Comparison of ENCODE assay signal across 8 cellular contexts in genomic region chr12:68745904-68746571, GRCh38. TPM values are rescaled to one million over a fixed set of nuclear protein-coding genes. Genes with fewer than 3 reads are reported as not detected.
DNase-seq lines count a peak whose midpoint lies in the region; ATAC-seq and TF ChIP-seq lines count a peak whose summit lies in the region.

TSS of gene SLC35E3 (plus strand) at chr12:68746176. CDS start at chr12:68746378, 202 bp downstream.

- H3K27me3 Mint-ChIP-seq in Caco-2 (ENCODE audit: insufficient read depth, unreplicated experiment) (no peaks in the 10 kb centered on the region), endothelial cell (ENCODE audit: unreplicated experiment) (peaks cover 7% of the 10 kb centered on the region), mesothelial cell of epicardium (ENCODE audit: low read depth) (no peaks in the 10 kb centered on the region)

- H3K4me3 ChIP-seq in Caco-2 (ENCODE audit: low read depth, low read length) = peak within 1 kb of the TSS; percentile 65

- peak within 1 kb of the TSS; percentile 88 for H3K27ac Mint-ChIP-seq in Caco-2 (ENCODE audit: unreplicated experiment)
- peak within 1 kb of the TSS; percentile 1 for H3K27ac Mint-ChIP-seq in endothelial cell (ENCODE audit: unreplicated experiment)
- peak within 1 kb of the TSS; percentile 91 for H3K27ac Mint-ChIP-seq in mesothelial cell of epicardium

- CTCF ChIA-PET in Caco-2 (lab: Charles Lee) = interaction anchor here (0.6 to 1.3 kb wide), 2 partner anchors 34 to 62 kb away, joined by 7 read pairs; partner anchors contain the start of gene MDM2

- TF ChIP-seq CTCF in Caco-2 (IDR thresholded peaks at IDR 0.05; ENCODE audit: insufficient read depth in 1 of 2, low read depth in 1 of 2, low read length in 1 of 2, severe bottlenecking in 1 of 2, unreplicated experiment in 1 of 2) (no peak), endothelial cell (IDR thresholded peaks at IDR 0.05; ENCODE audit: unreplicated experiment) (no peak), mesothelial cell of epicardium (IDR thresholded peaks at IDR 0.05; ENCODE audit: unreplicated experiment) (no peak)

- H3K4me1 Mint-ChIP-seq in Caco-2 (ENCODE audit: low read depth, unreplicated experiment) (peaks cover 6% of the 10 kb centered on the region), endothelial cell (ENCODE audit: unreplicated experiment) (peaks cover 11% of the 10 kb centered on the region), mesothelial cell of epicardium (peaks cover 19% of the 10 kb centered on the region)

- H3K9me3 ChIP-seq in Caco-2 = no peaks in the 10 kb centered on the region

- no peaks in the 10 kb centered on the region; the same call in 1 of the 2 replicates for H3K4me1 ChIP-seq in Caco-2

- H3K4me3 Mint-ChIP-seq in Caco-2 (ENCODE audit: unreplicated experiment) (peak within 1 kb of the TSS; percentile 92), endothelial cell (ENCODE audit: unreplicated experiment) (peak within 1 kb of the TSS; percentile 97), mesothelial cell of epicardium (peak within 1 kb of the TSS; percentile 93)

- DNase-seq in Caco-2 (peak; percentile 94), HUDEP-2 (lab: John Stamatoyannopoulos, UW; ENCODE audit: unreplicated experiment in 76 of 76) (peak in 75 of 76 experiments; percentile 63 to 95 (median 90)), NOMO-1 treated with dmso at 0.1 percent for 144 hours (lab: John Stamatoyannopoulos, UW; ENCODE audit: unreplicated experiment) (peak; percentile 95), endothelial cell (ENCODE audit: low spot score) (peak; percentile 87), mesothelial cell of epicardium (ENCODE audit: low spot score in 2 of 2, unreplicated experiment in 2 of 2) (peak; percentile 83 to 88)
- DNase-seq in activated CD8-positive, alpha-beta memory T cell treated with anti-CD3 and anti-CD28 coated beads, Interleukin-2, amount 50 U/mL, for 24 hours (ENCODE audit: extremely low read depth) = peak; percentile 74
- DNase-seq in stimulated activated CD8-positive, alpha-beta memory T cell treated with anti-CD3 and anti-CD28 coated beads, Interleukin-15, amount 100 ng/mL, for 4 hours (ENCODE audit: low read depth in 2 of 2) = peak; percentile 77 to 79

- intact Hi-C loops in Caco-2 (cut with micrococcal nuclease; ENCODE audit: unreplicated experiment) = loop anchor here (1.0 kb wide), 1 partner anchor 62 kb away; the partner anchor contains the start of gene MDM2

- H3K36me3 Mint-ChIP-seq in Caco-2 (ENCODE audit: insufficient read depth, unreplicated experiment) = peaks cover 32% of the 10 kb centered on the region
- peaks cover 9% of the 10 kb centered on the region for H3K36me3 Mint-ChIP-seq in endothelial cell (ENCODE audit: low read depth, unreplicated experiment)
- H3K36me3 Mint-ChIP-seq in mesothelial cell of epicardium = peaks cover 8% of the 10 kb centered on the region

- POLR2A ChIA-PET in Caco-2 (lab: Charles Lee) = interaction anchor here (1.4 to 1.6 kb wide), 2 partner anchors 61 to 63 kb away, joined by 5 to 8 read pairs; partner anchors contain the start of gene MDM2

- H3K9me3 Mint-ChIP-seq in Caco-2 (ENCODE audit: unreplicated experiment) = no peaks in the 10 kb centered on the region
- H3K9me3 Mint-ChIP-seq in endothelial cell (ENCODE audit: unreplicated experiment) = no peaks in the 10 kb centered on the region
- H3K9me3 Mint-ChIP-seq in mesothelial cell of epicardium = no peaks in the 10 kb centered on the region

- ATAC-seq in GM21381 (IDR thresholded peaks at IDR 0.05; ENCODE audit: unreplicated experiment) = peak; percentile 96

- no peaks in the 10 kb centered on the region for H3K36me3 ChIP-seq in Caco-2 (ENCODE audit: control insufficient read depth, insufficient read depth, low read length)

- H3K27me3 ChIP-seq in Caco-2 (replicated peaks; ENCODE audit: control insufficient read depth, insufficient read depth, low read length) = no peaks in the 10 kb centered on the region

- TSS peak; percentile 50 for BruUV-seq in Caco-2 (replicated peaks; lab: Mats Ljungman, UMichigan)

RNA-seq across cellular contexts. Expression of gene SLC35E3, which starts in this region (rescaled TPM):
- total RNA-seq in Caco-2 (2022) (25.0 TPM in 2 replicates), endothelial cell (ENCODE audit: unreplicated experiment) (10.5 TPM), mesothelial cell of epicardium (11.5 to 14.1 TPM (median 12.3 TPM) in 3 replicates)

Comparison
In these comparisons a context has a peak if more than half of its experiments do, and no peak if none do; other contexts are left out.
1. Peak in every context shown above with its lines: DNase-seq, ATAC-seq and H3K4me3 ChIP-seq.
2. H3K27ac Mint-ChIP-seq: peak in every context shown above with its lines; median percentile 91 in mesothelial cell of epicardium; 88 in Caco-2; 1 in endothelial cell.